ENCODE assay signal across 18 cellular contexts in the genomic region with DNA sequence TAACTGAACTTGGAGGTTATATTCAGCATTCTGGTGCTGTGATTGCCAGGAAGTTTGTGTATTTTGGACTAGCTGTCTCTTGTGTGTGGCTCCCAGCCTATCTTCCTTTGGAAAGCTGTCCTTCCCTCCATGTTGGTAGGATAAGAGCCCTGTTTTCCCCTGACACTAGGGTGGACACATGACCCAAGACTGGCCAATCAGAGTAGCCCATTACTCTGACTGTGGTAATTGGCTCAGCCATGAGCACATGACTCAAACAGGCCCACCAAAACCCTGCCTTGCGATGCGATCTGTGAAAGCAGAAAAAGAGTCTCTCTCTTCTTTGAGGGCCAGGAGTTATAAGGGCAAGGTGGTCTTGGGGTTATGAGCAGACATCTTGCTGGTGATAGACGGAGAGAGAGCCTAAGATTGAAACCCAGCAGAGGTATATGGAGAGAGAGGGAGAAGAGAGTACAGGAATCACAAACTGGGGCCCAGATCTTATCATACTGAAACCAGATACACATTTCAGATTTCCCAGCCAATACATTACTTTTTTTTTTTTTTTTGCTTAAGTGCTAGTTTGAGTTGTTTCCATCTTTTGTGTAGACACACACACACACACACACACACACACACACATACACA. TPM values are rescaled to one million over a fixed set of nuclear protein-coding genes. Genes with fewer than 3 reads are reported as not detected.
DNase-seq lines count a peak whose midpoint lies in the region; ATAC-seq and TF ChIP-seq lines count a peak whose summit lies in the region.
"Had no signal": no experiment of that assay in that cellular context is flagged by ENCODE, and none has a peak within 500 bp of the region (broad histone marks: within the 10 kb centered on the region; RNA-seq: fewer than 3 reads in every experiment).

No MANE protein-coding gene starts in this region.

- no peaks in the 10 kb centered on the region; the same call in 1 of the 2 replicates for H3K9me3 ChIP-seq in SJSA1 (replicated peaks)
- H3K9me3 ChIP-seq in smooth muscle cell (replicated peaks; ENCODE audit: low read depth), result no peaks in the 10 kb centered on the region
- no peaks in the 10 kb centered on the region for H3K9me3 ChIP-seq in T-helper 17 cell (ENCODE audit: control insufficient read depth, low read length, poor library complexity, severe bottlenecking)

- H3K36me3 Mint-ChIP-seq in HFFc6 (ENCODE audit: low read depth), result peaks cover 10% of the 10 kb centered on the region
- H3K36me3 Mint-ChIP-seq in T-helper 17 cell (ENCODE audit: low read depth), result no peaks in the 10 kb centered on the region
- H3K36me3 Mint-ChIP-seq: activated naive CD8-positive, alpha-beta T cell treated with anti-CD3 and anti-CD28 coated beads for 36 hours; immature natural killer cell had no signal

- H3K4me2 ChIP-seq in smooth muscle cell, result peak overlapping the region; percentile 67

- DNase-seq in HFFc6 (no peak), SJSA1 (ENCODE audit: low read depth in 1 of 2, low spot score in 2 of 2) (no peak), left cardiac atrium (no peak), smooth muscle cell (lab: John Stamatoyannopoulos, UW; ENCODE audit: unreplicated experiment) (no peak), T-helper 17 cell (no peak), NCI-H1417 treated with DMSO at 0.1 percent for 48 hours (lab: John Stamatoyannopoulos, UW) (no peak), HEK293T (ENCODE audit: extremely low spot score) (no peak)
- DNase-seq: activated CD4-positive, alpha-beta memory T cell treated with anti-CD3 and anti-CD28 coated beads, Interleukin-2, amount 10 ng/mL, durations not matched to agents 7 days and 5 days; activated naive CD8-positive, alpha-beta T cell treated with anti-CD3 and anti-CD28 coated beads for 36 hours; activated T-cell treated with anti-CD3 and anti-CD28 coated beads, Interleukin-2, amount 50 U/mL, for 48 hours; dorsolateral prefrontal cortex; immature natural killer cell; NCI-H2107; NCI-H69; nephron progenitor cell; stimulated activated CD4-positive, alpha-beta T cell treated with anti-CD3 and anti-CD28 coated beads, Interleukin-2, amount 100 ng/mL, for 24 hours had no signal

- ATAC-seq in left cardiac atrium, result peak; percentile 41 to 80
- no peak for ATAC-seq in T-helper 17 cell

- CTCF ChIA-PET in HEK293T (lab: Yijun Ruan, JAX), result interaction anchor here (0.7 kb wide), 1 partner anchor 649 kb away, joined by 8 read pairs; no protein-coding TSS in a partner anchor

- intact Hi-C loops in left cardiac atrium (cut with DNase I), result no loop called here

- H3K27me3 ChIP-seq in SJSA1 (replicated peaks) (no peaks in the 10 kb centered on the region), smooth muscle cell (ENCODE audit: low read depth) (no peaks in the 10 kb centered on the region)
- H3K27me3 ChIP-seq: dorsolateral prefrontal cortex had no signal

- no peaks in the 10 kb centered on the region for H3K27me3 Mint-ChIP-seq in HFFc6 (ENCODE audit: insufficient read depth)
- no peaks in the 10 kb centered on the region for H3K27me3 Mint-ChIP-seq in T-helper 17 cell
- H3K27me3 Mint-ChIP-seq: activated naive CD8-positive, alpha-beta T cell treated with anti-CD3 and anti-CD28 coated beads for 36 hours had no signal

- no peak overlapping the region for H3K9ac ChIP-seq in smooth muscle cell (ENCODE audit: low read depth)

- H3K27ac Mint-ChIP-seq in HFFc6 (peak overlapping the region; percentile 82), T-helper 17 cell (no peak overlapping the region)
- H3K27ac Mint-ChIP-seq: activated CD4-positive, alpha-beta memory T cell treated with anti-CD3 and anti-CD28 coated beads, Interleukin-2, amount 10 ng/mL, durations not matched to agents 7 days and 5 days; activated naive CD8-positive, alpha-beta T cell treated with anti-CD3 and anti-CD28 coated beads for 36 hours; B cell; immature natural killer cell; memory B cell; nephron progenitor cell had no signal

- H3K4me1 ChIP-seq in SJSA1 (replicated peaks) (peaks cover 28% of the 10 kb centered on the region), smooth muscle cell (ENCODE audit: low read depth) (peaks cover 15% of the 10 kb centered on the region)

- 93% methylated on average over 3 of the region's 3 CpGs for WGBS in smooth muscle cell (ENCODE audit: low lambda C conversion rate)

- no peaks in the 10 kb centered on the region for H3K79me2 ChIP-seq in smooth muscle cell (ENCODE audit: low read depth)

- no peaks in the 10 kb centered on the region for H4K20me1 ChIP-seq in smooth muscle cell (ENCODE audit: low read depth)

- H3K4me3 Mint-ChIP-seq in HFFc6 (peak overlapping the region; percentile 18; the same call in 1 of the 2 replicates), T-helper 17 cell (no peak overlapping the region)
- H3K4me3 Mint-ChIP-seq: activated CD4-positive, alpha-beta memory T cell treated with anti-CD3 and anti-CD28 coated beads, Interleukin-2, amount 10 ng/mL, durations not matched to agents 7 days and 5 days; activated naive CD8-positive, alpha-beta T cell treated with anti-CD3 and anti-CD28 coated beads for 36 hours; B cell; immature natural killer cell; memory B cell; nephron progenitor cell had no signal

- POLR2A ChIA-PET in HEK293T (lab: Yijun Ruan, JAX), result no interaction called here

- peaks cover 6% of the 10 kb centered on the region for H3K4me1 Mint-ChIP-seq in HFFc6 (ENCODE audit: low read depth)
- no peaks in the 10 kb centered on the region for H3K4me1 Mint-ChIP-seq in T-helper 17 cell
- H3K4me1 Mint-ChIP-seq: activated CD4-positive, alpha-beta memory T cell treated with anti-CD3 and anti-CD28 coated beads, Interleukin-2, amount 10 ng/mL, durations not matched to agents 7 days and 5 days; B cell; immature natural killer cell; memory B cell had no signal

- H3K4me3 ChIP-seq in SJSA1, result no peak overlapping the region
- H3K4me3 ChIP-seq in smooth muscle cell, result no peak overlapping the region
- H3K4me3 ChIP-seq: dorsolateral prefrontal cortex had no signal

- peaks cover 4% of the 10 kb centered on the region; the same call in 1 of the 2 replicates for H3K9me3 Mint-ChIP-seq in HFFc6
- H3K9me3 Mint-ChIP-seq: activated CD4-positive, alpha-beta memory T cell treated with anti-CD3 and anti-CD28 coated beads, Interleukin-2, amount 10 ng/mL, durations not matched to agents 7 days and 5 days; activated naive CD8-positive, alpha-beta T cell treated with anti-CD3 and anti-CD28 coated beads for 36 hours; nephron progenitor cell had no signal

- TF ChIP-seq CTCF in HFFc6 (IDR thresholded peaks at IDR 0.05) (no peak), smooth muscle cell (IDR thresholded peaks at IDR 0.05; ENCODE audit: borderline replicate concordance, insufficient read depth, poor library complexity, severe bottlenecking) (no peak)

- H2AFZ ChIP-seq in smooth muscle cell (ENCODE audit: low read depth), result no peak overlapping the region

- H3K36me3 ChIP-seq in SJSA1 (no peaks in the 10 kb centered on the region), smooth muscle cell (ENCODE audit: low read depth) (no peaks in the 10 kb centered on the region)

- peaks cover 10% of the 10 kb centered on the region for H3F3A ChIP-seq in smooth muscle cell (ENCODE audit: low read depth)

- H3K27ac ChIP-seq in SJSA1, result peak overlapping the region; percentile 73; the same call in 1 of the 2 replicates
- H3K27ac ChIP-seq in smooth muscle cell (ENCODE audit: low read depth), result peak overlapping the region; percentile 94
- H3K27ac ChIP-seq: dorsolateral prefrontal cortex had no signal

TF ChIP-seq in HEK293T, 16 proteins besides CTCF, POLR2A, EP300 and RAD21:
- TF ChIP-seq ELF4 (IDR thresholded peaks at IDR 0.05) (no peak), L3MBTL2 (conservative IDR thresholded peaks at IDR 0.05) (no peak)
- TF ChIP-seq, protein P1, sequence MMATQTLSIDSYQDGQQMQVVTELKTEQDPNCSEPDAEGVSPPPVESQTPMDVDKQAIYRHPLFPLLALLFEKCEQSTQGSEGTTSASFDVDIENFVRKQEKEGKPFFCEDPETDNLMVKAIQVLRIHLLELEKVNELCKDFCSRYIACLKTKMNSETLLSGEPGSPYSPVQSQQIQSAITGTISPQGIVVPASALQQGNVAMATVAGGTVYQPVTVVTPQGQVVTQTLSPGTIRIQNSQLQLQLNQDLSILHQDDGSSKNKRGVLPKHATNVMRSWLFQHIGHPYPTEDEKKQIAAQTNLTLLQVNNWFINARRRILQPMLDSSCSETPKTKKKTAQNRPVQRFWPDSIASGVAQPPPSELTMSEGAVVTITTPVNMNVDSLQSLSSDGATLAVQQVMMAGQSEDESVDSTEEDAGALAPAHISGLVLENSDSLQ (IDR thresholded peaks at IDR 0.05), result no peak
TF ChIP-seq in HEK293T: peak in this region for 0.

RNA-seq across cellular contexts. Expression of gene SERPINE2, which starts 45.3 kb away (rescaled TPM):
- 100 to 1,000 TPM; 145 to 385 (median 169) TPM for total RNA-seq in HFFc6 (2021; fragmentation: NEBNext Ultra II Directional; extraction: Animal tissue kit (Norgen Biotek cat#: 25700))
- total RNA-seq in SJSA1 (2014; rRNA removed; shearing (Covaris generic)), result 45.5 and 66.7 TPM in 2 replicates
- 10 to 100 TPM; 14.9 to 52.8 TPM for total RNA-seq in left cardiac atrium
- 2,183 and 2,362 TPM in 2 replicates for total RNA-seq in smooth muscle cell
- polyA plus RNA-seq in smooth muscle cell, result 2,391 and 3,094 TPM in 2 replicates
- 1 to 10 TPM in 1 of 2 donors, under 1 TPM in 1; 0.37 to 3.9 TPM for total RNA-seq in T-helper 17 cell
